17 cellular contexts compared by ENCODE assay signal in genomic region chr6:27759930-27760329, GRCh38.
A peak's percentile ranks its signal among the peaks of the same experiment; 100 is the strongest.
DNase-seq lines count a peak whose midpoint lies in the region; ATAC-seq and TF ChIP-seq lines count a peak whose summit lies in the region.
"Had no signal": no experiment of that assay in that cellular context is flagged by ENCODE, and none has a peak within 500 bp of the region (broad histone marks: within the 10 kb centered on the region; RNA-seq: fewer than 3 reads in every experiment).

No MANE protein-coding gene starts in this region.

- H3K4me2 ChIP-seq in BLaER1 treated with 17β-estradiol and CSF1 and Interleukin-3, amounts not matched to agents 10 nM and 100 nM, result peak overlapping the region in 8 of 11 experiments; percentile 0 to 93 (median 86); a peak in 10 of 22 replicates
- peak overlapping the region; percentile 14; the same call in 1 of the 2 replicates for H3K4me2 ChIP-seq in OCI-LY3 (ENCODE audit: low read length)

- no peak for TF ChIP-seq CTCF in GM13977 (IDR thresholded peaks at IDR 0.05; ENCODE audit: extremely low read depth, insufficient read depth, missing control alignments)
- no peak for TF ChIP-seq CTCF in OCI-LY3 (IDR thresholded peaks at IDR 0.05; ENCODE audit: low read depth, low read length)
- no peak for TF ChIP-seq CTCF in endothelial cell (IDR thresholded peaks at IDR 0.05; ENCODE audit: unreplicated experiment)

- peak overlapping the region in 3 of 11 experiments; percentile 30 to 54 (median 33); a peak in 6 of 22 replicates for H3K27ac ChIP-seq in BLaER1 treated with 17β-estradiol and CSF1 and Interleukin-3, amounts not matched to agents 10 nM and 100 nM
- no peak overlapping the region for H3K27ac ChIP-seq in OCI-LY3 (ENCODE audit: low read length)
- H3K27ac ChIP-seq: C4-2B had no signal

- peaks cover 0 to 8% (median 5%) of the 10 kb centered on the region in 11 experiments; a peak in 7 of 22 replicates for H3K9me3 ChIP-seq in BLaER1 treated with 17β-estradiol and CSF1 and Interleukin-3, amounts not matched to agents 10 nM and 100 nM (replicated peaks in 1 of 11)
- no peaks in the 10 kb centered on the region for H3K9me3 ChIP-seq in OCI-LY3 (ENCODE audit: insufficient read depth, low read length)
- H3K9me3 ChIP-seq: HAP-1 had no signal

- DNase-seq in GM13977 (ENCODE audit: low spot score) (peak; percentile 43), endothelial cell (ENCODE audit: low spot score) (no peak), NCI-H1417 (lab: John Stamatoyannopoulos, UW) (no peak)
- DNase-seq: COR-L47, KG1, NCI-H1092, NCI-H2081 treated with DMSO at 0.1 percent for 48 hours, NCI-H2227 treated with DMSO at 0.1 percent for 48 hours, NCI-H524, SHP77 treated with DMSO at 0.1 percent for 48 hours had no signal

- H3K27me3 Mint-ChIP-seq in endothelial cell (ENCODE audit: unreplicated experiment), result no peaks in the 10 kb centered on the region

- ATAC-seq in GM21360 (IDR thresholded peaks at IDR 0.05; ENCODE audit: unreplicated experiment) (no peak), GM21390 (IDR thresholded peaks at IDR 0.05; ENCODE audit: unreplicated experiment) (no peak)
- ATAC-seq: SK-N-SH treated with all-trans-retinoic acid at 6 μM for 48 hours had no signal

- peak overlapping the region; percentile 87 for H3K27ac Mint-ChIP-seq in endothelial cell (ENCODE audit: unreplicated experiment)

- H3K9ac ChIP-seq in BLaER1 treated with 17β-estradiol and CSF1 and Interleukin-3, amounts not matched to agents 10 nM and 100 nM, result peak overlapping the region in 5 of 11 experiments; percentile 9 to 32 (median 19); a peak in 4 of 22 replicates
- H3K9ac ChIP-seq in OCI-LY3 (ENCODE audit: low read length), result no peak overlapping the region

- peaks cover 0 to 10% (median 0%) of the 10 kb centered on the region in 11 experiments; a peak in 4 of 22 replicates for H3K27me3 ChIP-seq in BLaER1 treated with 17β-estradiol and CSF1 and Interleukin-3, amounts not matched to agents 10 nM and 100 nM
- H3K27me3 ChIP-seq in OCI-LY3 (ENCODE audit: low read depth, low read length), result no peaks in the 10 kb centered on the region

- H3K79me2 ChIP-seq in OCI-LY3 (ENCODE audit: low read length), result no peaks in the 10 kb centered on the region

- no peaks in the 10 kb centered on the region for H3K36me3 Mint-ChIP-seq in endothelial cell (ENCODE audit: low read depth, unreplicated experiment)

- no peak overlapping the region; a peak in 1 of 20 replicates for H3K4me3 ChIP-seq in BLaER1 treated with 17β-estradiol and CSF1 and Interleukin-3, amounts not matched to agents 10 nM and 100 nM
- no peak overlapping the region for H3K4me3 ChIP-seq in OCI-LY3 (ENCODE audit: low read length)
- H3K4me3 ChIP-seq: HAP-1 had no signal

- in situ Hi-C loops in GM13977 (cut with MboI; ENCODE audit: low pct_unique_long_range_greater_than_20kb, low sequenced_read_pairs, unreplicated experiment), result loop anchor here (10.0 to 25.0 kb wide), 2 partner anchors 245 to 448 kb away; partner anchors contain the start of gene POM121L2

- no peaks in the 10 kb centered on the region for H4K20me1 ChIP-seq in BLaER1 treated with 17β-estradiol and CSF1 and Interleukin-3, amounts not matched to agents 10 nM and 100 nM
- no peaks in the 10 kb centered on the region for H4K20me1 ChIP-seq in OCI-LY3 (ENCODE audit: insufficient read depth, low read length)

- H2AFZ ChIP-seq in OCI-LY3 (ENCODE audit: low read depth, low read length), result peak overlapping the region; percentile 83

- H3K4me1 Mint-ChIP-seq in endothelial cell (ENCODE audit: unreplicated experiment), result peaks cover 34% of the 10 kb centered on the region

- no peaks in the 10 kb centered on the region for H3K9me3 Mint-ChIP-seq in endothelial cell (ENCODE audit: unreplicated experiment)

- H3K36me3 ChIP-seq in BLaER1 treated with 17β-estradiol and CSF1 and Interleukin-3, amounts not matched to agents 10 nM and 100 nM, result peaks cover 0 to 12% (median 8%) of the 10 kb centered on the region in 11 experiments; a peak in 12 of 22 replicates
- H3K36me3 ChIP-seq in OCI-LY3 (replicated peaks; ENCODE audit: low read depth, low read length), result no peaks in the 10 kb centered on the region
- H3K36me3 ChIP-seq: HAP-1 had no signal

- H3K4me1 ChIP-seq in BLaER1 treated with 17β-estradiol and CSF1 and Interleukin-3, amounts not matched to agents 10 nM and 100 nM, result peaks cover 37 to 75% (median 63%) of the 10 kb centered on the region in 10 experiments
- H3K4me1 ChIP-seq in OCI-LY3 (ENCODE audit: low read length), result peaks cover 11% of the 10 kb centered on the region

- H3K4me3 Mint-ChIP-seq in endothelial cell (ENCODE audit: unreplicated experiment), result no peak overlapping the region
